In the genomic region with DNA sequence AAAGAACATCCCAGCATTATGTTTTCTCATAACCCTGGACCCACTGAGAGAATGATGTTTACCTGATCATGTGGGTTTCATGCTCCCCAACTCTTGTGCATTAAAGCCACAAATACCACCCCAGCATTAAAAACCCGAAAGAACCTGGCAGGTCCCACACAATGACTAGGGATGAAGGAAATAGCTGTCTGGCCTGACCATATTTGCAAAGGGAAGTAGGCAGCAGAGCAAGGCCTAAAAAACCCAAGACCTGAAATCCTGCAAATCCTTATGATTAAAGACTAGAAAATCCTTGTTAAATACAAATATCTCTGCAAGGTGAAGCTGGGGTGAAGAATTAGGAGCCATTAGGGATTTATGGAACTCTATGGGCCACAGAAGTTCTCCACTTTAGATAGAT, we compare ENCODE assay signal across 1 cellular context.
TF ChIP-seq lines count a peak whose summit lies in the region.

No MANE protein-coding gene starts in this region.

TF ChIP-seq in GM23338, 12 proteins besides CTCF, POLR2A, EP300 and RAD21 (continued from another document):
- TF ChIP-seq ZNF462 (CRISPR knock-in tag; IDR thresholded peaks at IDR 0.05) (no peak), ZNF114 (CRISPR knock-in tag; IDR thresholded peaks at IDR 0.05) (no peak)
